8 cellular contexts compared by ENCODE assay signal in genomic region chr14:67819563-67820411, GRCh38. TPM values are rescaled to one million over a fixed set of nuclear protein-coding genes. Genes with fewer than 3 reads are reported as not detected.
DNase-seq lines count a peak whose midpoint lies in the region; ATAC-seq and TF ChIP-seq lines count a peak whose summit lies in the region.

Gene RAD51B (plus strand): TSS chr14:67819779.

- in situ Hi-C loops in Caki2 (cut with HindIII; ENCODE audit: low pct_unique_long_range_greater_than_20kb, low sequenced_read_pairs) = no loop called here

- no peaks in the 10 kb centered on the region for H4K20me1 ChIP-seq in OCI-LY7 (ENCODE audit: insufficient read depth, low read length)

- H3K4me3 ChIP-seq in OCI-LY7 (ENCODE audit: low read depth, low read length, poor library complexity, severe bottlenecking) (peak within 1 kb of the TSS; percentile 87), epithelial cell of esophagus (ENCODE audit: low read length) (peak within 1 kb of the TSS; percentile 98)

- H3K9me2 ChIP-seq in OCI-LY7 (ENCODE audit: insufficient read depth, low read length) = no peaks in the 10 kb centered on the region

- CTCF ChIA-PET in OCI-LY7 (lab: Charles Lee; ENCODE audit: unreplicated experiment) = no interaction called here

- no peaks in the 10 kb centered on the region for H3K9me3 ChIP-seq in OCI-LY7 (ENCODE audit: low read length)

- TF ChIP-seq CTCF in OCI-LY7 (conservative IDR thresholded peaks at IDR 0.05; ENCODE audit: low read length) (no peak), epithelial cell of esophagus (IDR thresholded peaks at IDR 0.05; ENCODE audit: insufficient read depth, low read depth, low read length, missing control alignments) (no peak)

- peaks cover 31% of the 10 kb centered on the region for H3K79me2 ChIP-seq in OCI-LY7 (ENCODE audit: insufficient read depth, low read depth, low read length)

- DNase-seq in Caki2 (ENCODE audit: low read depth) = peak; percentile 78
- DNase-seq in HuH-7 (ENCODE audit: low spot score) = peak; percentile 70
- peak; percentile 91 for DNase-seq in OCI-LY7 (ENCODE audit: low spot score)
- peak; percentile 89 for DNase-seq in activated CD8-positive, alpha-beta memory T cell treated with anti-CD3 and anti-CD28 coated beads, Interleukin-2, amount 50 U/mL, for 48 hours
- peak; percentile 82 for DNase-seq in epithelial cell of esophagus (ENCODE audit: low read depth)
- peak; percentile 87 for DNase-seq in middle frontal gyrus (ENCODE audit: extremely low spot score, low spot score)
- peak; percentile 67 to 76 for DNase-seq in stimulated activated CD8-positive, alpha-beta memory T cell treated with anti-CD3 and anti-CD28 coated beads, Interleukin-2, amount 100 ng/mL, for 1 hour (ENCODE audit: low read depth in 2 of 2)

- peak; percentile 54 for ATAC-seq in GM21423 (IDR thresholded peaks at IDR 0.05; ENCODE audit: unreplicated experiment)

- no peaks in the 10 kb centered on the region for H3K36me3 ChIP-seq in OCI-LY7 (ENCODE audit: insufficient read depth, low read length)

- peaks cover 45% of the 10 kb centered on the region for H3K4me1 ChIP-seq in OCI-LY7 (ENCODE audit: insufficient read depth, low read length, poor library complexity, severe bottlenecking)

- peak within 1 kb of the TSS; percentile 39 for H3K27ac ChIP-seq in OCI-LY7 (ENCODE audit: low read depth, low read length, poor library complexity, severe bottlenecking)

- intact Hi-C loops in OCI-LY7 (cut with micrococcal nuclease; ENCODE audit: unreplicated experiment) = loop anchor here (5.0 to 10.0 kb wide), 2 partner anchors 215 to 553 kb away; partner anchors contain the start of gene PIGH

- peak within 1 kb of the TSS; percentile 84 for H3K4me2 ChIP-seq in OCI-LY7 (ENCODE audit: low read length)

- POLR2A ChIA-PET in OCI-LY7 (lab: Charles Lee) = interaction anchor here (0.6 kb wide), 2 partner anchors 114 to 150 kb away, joined by 3 to 6 read pairs; no protein-coding TSS in a partner anchor

- TSS peak; percentile 76 for BruUV-seq in OCI-LY7 (replicated peaks; lab: Mats Ljungman, UMichigan)

- H2AFZ ChIP-seq in OCI-LY7 (ENCODE audit: low read length) = peak within 1 kb of the TSS; percentile 88

RNA-seq across cellular contexts. Expression of gene RAD51B, which starts in this region (rescaled TPM):
- total RNA-seq in Caki2 (2014; rRNA removed; shearing (Covaris generic); ENCODE audit: low replicate concordance) = 20.8 and 29.3 TPM in 2 replicates
- 41.4 and 48.2 TPM in 2 replicates for total RNA-seq in OCI-LY7 (2014; rRNA removed; shearing (Covaris generic))
- 72.8 and 89.9 TPM in 2 replicates for total RNA-seq in OCI-LY7 (2022)

Comparison
In these comparisons a context has a peak if more than half of its experiments do, and no peak if none do; other contexts are left out.
1. Peak in every context shown above with its lines: DNase-seq, ATAC-seq, H3K4me3 ChIP-seq and H3K27ac ChIP-seq.